ENCODE assay signal across 36 cellular contexts in genomic region chr12:131424270-131424669, GRCh38.
"Had no signal": no experiment of that assay in that cellular context is flagged by ENCODE, and none has a peak within 500 bp of the region (broad histone marks: within the 10 kb centered on the region; RNA-seq: fewer than 3 reads in every experiment).

No MANE protein-coding gene starts in this region.

- H3K27ac ChIP-seq: adrenal gland, ascending aorta, body of pancreas, brain microvascular endothelial cell, cardiac muscle cell had no signal

- H3K4me3 ChIP-seq: adrenal gland, ascending aorta, body of pancreas, cardiac muscle cell had no signal

- H3K4me1 Mint-ChIP-seq: activated naive CD4-positive, alpha-beta T cell treated with anti-CD3 and anti-CD28 coated beads, Interleukin-2, amount 10 ng/mL, durations not matched to agents 7 days and 5 days; activated naive CD4-positive, alpha-beta T cell treated with anti-CD3 and anti-CD28 coated beads, Interleukin-2, amount 50 U/mL, for 24 hours; activated naive CD8-positive, alpha-beta T cell treated with anti-CD3 and anti-CD28 coated beads for 36 hours; activated naive CD8-positive, alpha-beta T cell treated with anti-CD3 and anti-CD28 coated beads, Interleukin-2, amount 10 ng/mL, durations not matched to agents 7 days and 5 days; activated naive CD8-positive, alpha-beta T cell treated with anti-CD3 and anti-CD28 coated beads, Interleukin-2, amount 50 U/mL, for 24 hours; activated T-helper 17 cell treated with anti-CD3 and anti-CD28 coated beads, Interleukin-2, amount 50 U/mL, for 72 hours; central memory CD8-positive, alpha-beta T cell had no signal

- H3K27ac Mint-ChIP-seq: activated naive CD4-positive, alpha-beta T cell treated with anti-CD3 and anti-CD28 coated beads for 36 hours; activated naive CD4-positive, alpha-beta T cell treated with anti-CD3 and anti-CD28 coated beads, Interleukin-2, amount 10 ng/mL, durations not matched to agents 7 days and 5 days; activated naive CD4-positive, alpha-beta T cell treated with anti-CD3 and anti-CD28 coated beads, Interleukin-2, amount 50 U/mL, for 24 hours; activated naive CD4-positive, alpha-beta T cell treated with anti-CD3 and anti-CD28 coated beads, Interleukin-2, amount 50 U/mL, for 72 hours; activated naive CD8-positive, alpha-beta T cell; activated naive CD8-positive, alpha-beta T cell treated with anti-CD3 and anti-CD28 coated beads for 36 hours; activated naive CD8-positive, alpha-beta T cell treated with anti-CD3 and anti-CD28 coated beads, Interleukin-2, amount 10 ng/mL, durations not matched to agents 7 days and 5 days; activated naive CD8-positive, alpha-beta T cell treated with anti-CD3 and anti-CD28 coated beads, Interleukin-2, amount 50 U/mL, for 24 hours; activated T-cell treated with anti-CD3 and anti-CD28 coated beads, Interleukin-2, amount 50 U/mL, for 24 hours; activated T-helper 1 cell treated with anti-CD3 and anti-CD28 coated beads, Interleukin-12 subunit alpha, Interleukin-12 subunit beta, Interleukin-2, Interleukin-4 antibody, amounts not matched to agents 30 ng/mL and 10 ng/mL and 1 ng/mL, durations not matched to agents 14 hours and 24 hours and 36 hours; activated T-helper 17 cell treated with anti-CD3 and anti-CD28 coated beads, Interleukin-2, amount 50 U/mL, for 72 hours; activated T-helper 2 cell treated with anti-CD3 and anti-CD28 coated beads, Interferon-gamma antibody, Interleukin-2, Interleukin-4, amounts not matched to agents 10 μg/mL and 5 μg/mL and 100 μg/mL, durations not matched to agents 14 hours and 24 hours and 36 hours; brain had no signal

- H3K9me3 ChIP-seq: adrenal gland, ascending aorta, body of pancreas had no signal

- ATAC-seq: activated naive CD4-positive, alpha-beta T cell treated with anti-CD3 and anti-CD28 coated beads, Interleukin-2, amount 50 U/mL, for 72 hours; activated naive CD8-positive, alpha-beta T cell treated with anti-CD3 and anti-CD28 coated beads, Interleukin-2, amount 50 U/mL, for 24 hours; activated T-cell treated with anti-CD3 and anti-CD28 coated beads, Interleukin-2, amount 50 U/mL, for 4 hours; activated T-cell treated with anti-CD3 and anti-CD28 coated beads, Interleukin-2, amount 50 U/mL, for 72 hours; activated T-helper 17 cell treated with anti-CD3 and anti-CD28 coated beads, Interleukin-2, amount 50 U/mL, for 72 hours; body of pancreas had no signal

- H3K27me3 ChIP-seq: adrenal gland, ascending aorta, body of pancreas, brain microvascular endothelial cell, cardiac muscle cell had no signal

- H3K4me1 ChIP-seq: adrenal gland, ascending aorta had no signal

- H3K36me3 ChIP-seq: adrenal gland, ascending aorta, brain microvascular endothelial cell, cardiac muscle cell had no signal

- DNase-seq: activated effector memory CD4-positive, alpha-beta T cell treated with anti-CD3 and anti-CD28 coated beads, Interleukin-2, amount 50 U/mL, for 16 hours; activated effector memory CD4-positive, alpha-beta T cell treated with Interleukin-2 at 50 U/mL for 16 hours; activated gamma-delta T cell; activated gamma-delta T cell treated with Interleukin-2 at 50 U/mL for 16 hours; activated naive CD4-positive, alpha-beta T cell; activated naive CD4-positive, alpha-beta T cell treated with anti-CD3 and anti-CD28 coated beads for 36 hours; activated naive CD4-positive, alpha-beta T cell treated with anti-CD3 and anti-CD28 coated beads, Interleukin-2, amount 10 ng/mL, durations not matched to agents 7 days and 5 days; activated naive CD4-positive, alpha-beta T cell treated with anti-CD3 and anti-CD28 coated beads, Interleukin-2, amount 50 U/mL, for 16 hours; activated naive CD4-positive, alpha-beta T cell treated with Interleukin-2 at 50 U/mL for 16 hours; activated naive CD8-positive, alpha-beta T cell treated with anti-CD3 and anti-CD28 coated beads for 36 hours; activated naive CD8-positive, alpha-beta T cell treated with anti-CD3 and anti-CD28 coated beads, Interleukin-2, amount 10 ng/mL, durations not matched to agents 7 days and 5 days; activated naive CD8-positive, alpha-beta T cell treated with anti-CD3 and anti-CD28 coated beads, Interleukin-2, amount 50 U/mL, for 24 hours; activated T-cell treated with anti-CD3 and anti-CD28 coated beads, Interleukin-2, amount 50 U/mL, for 24 hours; activated T-cell treated with anti-CD3 and anti-CD28 coated beads, Interleukin-2, amount 50 U/mL, for 4 hours; activated T-cell treated with anti-CD3 and anti-CD28 coated beads, Interleukin-2, amount 50 U/mL, for 48 hours; activated T-cell treated with anti-CD3 and anti-CD28 coated beads, Interleukin-2, amount 50 U/mL, for 72 hours; adrenal gland; amniotic stem cell; amygdala; anterior cingulate cortex; aorta; body of pancreas; brain microvascular endothelial cell; caudate nucleus; central memory CD4-positive, alpha-beta T cell; cerebellar nuclear complex had no signal

- H3K9me3 Mint-ChIP-seq: activated T-helper 1 cell treated with anti-CD3 and anti-CD28 coated beads, Interleukin-12 subunit alpha, Interleukin-12 subunit beta, Interleukin-2, Interleukin-4 antibody, amounts not matched to agents 30 ng/mL and 10 ng/mL and 1 ng/mL, durations not matched to agents 14 hours and 24 hours and 36 hours had no signal

- H3K36me3 Mint-ChIP-seq: activated naive CD4-positive, alpha-beta T cell treated with anti-CD3 and anti-CD28 coated beads, Interleukin-2, amount 10 ng/mL, durations not matched to agents 7 days and 5 days; activated naive CD8-positive, alpha-beta T cell; activated naive CD8-positive, alpha-beta T cell treated with anti-CD3 and anti-CD28 coated beads, Interleukin-2, amount 10 ng/mL, durations not matched to agents 7 days and 5 days; brain had no signal

- H3K4me3 Mint-ChIP-seq: activated naive CD4-positive, alpha-beta T cell treated with anti-CD3 and anti-CD28 coated beads for 36 hours; activated naive CD4-positive, alpha-beta T cell treated with anti-CD3 and anti-CD28 coated beads, Interleukin-2, amount 10 ng/mL, durations not matched to agents 7 days and 5 days; activated naive CD4-positive, alpha-beta T cell treated with anti-CD3 and anti-CD28 coated beads, Interleukin-2, amount 50 U/mL, for 24 hours; activated naive CD8-positive, alpha-beta T cell; activated naive CD8-positive, alpha-beta T cell treated with anti-CD3 and anti-CD28 coated beads for 36 hours; activated naive CD8-positive, alpha-beta T cell treated with anti-CD3 and anti-CD28 coated beads, Interleukin-2, amount 10 ng/mL, durations not matched to agents 7 days and 5 days; activated naive CD8-positive, alpha-beta T cell treated with anti-CD3 and anti-CD28 coated beads, Interleukin-2, amount 50 U/mL, for 24 hours; activated T-cell treated with anti-CD3 and anti-CD28 coated beads, Interleukin-2, amount 50 U/mL, for 24 hours; activated T-cell treated with anti-CD3 and anti-CD28 coated beads, Interleukin-2, amount 50 U/mL, for 4 hours; activated T-cell treated with anti-CD3 and anti-CD28 coated beads, Interleukin-2, amount 50 U/mL, for 72 hours; activated T-helper 1 cell treated with anti-CD3 and anti-CD28 coated beads, Interleukin-12 subunit alpha, Interleukin-12 subunit beta, Interleukin-2, Interleukin-4 antibody, amounts not matched to agents 30 ng/mL and 10 ng/mL and 1 ng/mL, durations not matched to agents 14 hours and 24 hours and 36 hours; activated T-helper 17 cell treated with anti-CD3 and anti-CD28 coated beads, Interleukin-2, amount 50 U/mL, for 72 hours; brain; central memory CD8-positive, alpha-beta T cell had no signal
